Comparison of ENCODE assay signal across 1 cellular context in genomic region chr6:168624540-168624939, GRCh38.
TF ChIP-seq lines count a peak whose summit lies in the region.

No MANE protein-coding gene starts in this region.

TF ChIP-seq in HepG2, 621 proteins besides CTCF, POLR2A, EP300 and RAD21 (continued from another document and continues in another):
- TF ChIP-seq, protein P1, sequence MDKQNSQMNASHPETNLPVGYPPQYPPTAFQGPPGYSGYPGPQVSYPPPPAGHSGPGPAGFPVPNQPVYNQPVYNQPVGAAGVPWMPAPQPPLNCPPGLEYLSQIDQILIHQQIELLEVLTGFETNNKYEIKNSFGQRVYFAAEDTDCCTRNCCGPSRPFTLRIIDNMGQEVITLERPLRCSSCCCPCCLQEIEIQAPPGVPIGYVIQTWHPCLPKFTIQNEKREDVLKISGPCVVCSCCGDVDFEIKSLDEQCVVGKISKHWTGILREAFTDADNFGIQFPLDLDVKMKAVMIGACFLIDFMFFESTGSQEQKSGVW (CRISPR knock-in tag; IDR thresholded peaks at IDR 0.05; ENCODE audit: borderline replicate concordance) = no peak
- TF ChIP-seq ZNF710 (CRISPR knock-in tag; IDR thresholded peaks at IDR 0.05; ENCODE audit: borderline replicate concordance) = no peak
- no peak for TF ChIP-seq PITX1 (CRISPR knock-in tag; IDR thresholded peaks at IDR 0.05)
- TF ChIP-seq, protein P2, sequence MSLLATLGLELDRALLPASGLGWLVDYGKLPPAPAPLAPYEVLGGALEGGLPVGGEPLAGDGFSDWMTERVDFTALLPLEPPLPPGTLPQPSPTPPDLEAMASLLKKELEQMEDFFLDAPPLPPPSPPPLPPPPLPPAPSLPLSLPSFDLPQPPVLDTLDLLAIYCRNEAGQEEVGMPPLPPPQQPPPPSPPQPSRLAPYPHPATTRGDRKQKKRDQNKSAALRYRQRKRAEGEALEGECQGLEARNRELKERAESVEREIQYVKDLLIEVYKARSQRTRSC (CRISPR knock-in tag; IDR thresholded peaks at IDR 0.05; ENCODE audit: low read depth) = no peak
- no peak for TF ChIP-seq SAFB2 (CRISPR knock-in tag; IDR thresholded peaks at IDR 0.05; ENCODE audit: borderline replicate concordance, low read depth)
- no peak for TF ChIP-seq ZFX (CRISPR knock-in tag; IDR thresholded peaks at IDR 0.05; ENCODE audit: low read depth)
- TF ChIP-seq NBN (conservative IDR thresholded peaks at IDR 0.05) = peak; percentile 79; the same call in 1 of the 2 replicates
- TF ChIP-seq ASH2L (IDR thresholded peaks at IDR 0.05; ENCODE audit: insufficient read length, low read depth, low read length) = no peak
- no peak for TF ChIP-seq ZFYVE20 (CRISPR knock-in tag; IDR thresholded peaks at IDR 0.05; ENCODE audit: borderline replicate concordance, low read depth)
- no peak for TF ChIP-seq NFKBIZ (CRISPR knock-in tag; IDR thresholded peaks at IDR 0.05)
- TF ChIP-seq HDAC2 (CRISPR knock-in tag; IDR thresholded peaks at IDR 0.05) = no peak
- TF ChIP-seq ZNF569 (CRISPR knock-in tag; IDR thresholded peaks at IDR 0.05; ENCODE audit: borderline replicate concordance) = no peak
- TF ChIP-seq, protein P3, sequence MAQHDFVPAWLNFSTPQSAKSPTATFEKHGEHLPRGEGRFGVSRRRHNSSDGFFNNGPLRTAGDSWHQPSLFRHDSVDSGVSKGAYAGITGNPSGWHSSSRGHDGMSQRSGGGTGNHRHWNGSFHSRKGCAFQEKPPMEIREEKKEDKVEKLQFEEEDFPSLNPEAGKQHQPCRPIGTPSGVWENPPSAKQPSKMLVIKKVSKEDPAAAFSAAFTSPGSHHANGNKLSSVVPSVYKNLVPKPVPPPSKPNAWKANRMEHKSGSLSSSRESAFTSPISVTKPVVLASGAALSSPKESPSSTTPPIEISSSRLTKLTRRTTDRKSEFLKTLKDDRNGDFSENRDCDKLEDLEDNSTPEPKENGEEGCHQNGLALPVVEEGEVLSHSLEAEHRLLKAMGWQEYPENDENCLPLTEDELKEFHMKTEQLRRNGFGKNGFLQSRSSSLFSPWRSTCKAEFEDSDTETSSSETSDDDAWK (CRISPR knock-in tag; IDR thresholded peaks at IDR 0.05) = no peak
- no peak for TF ChIP-seq ZNF678 (CRISPR knock-in tag; IDR thresholded peaks at IDR 0.05)
- no peak for TF ChIP-seq KDM2A (CRISPR knock-in tag; IDR thresholded peaks at IDR 0.05; ENCODE audit: borderline replicate concordance, low read depth)
- no peak for TF ChIP-seq ZFP1 (CRISPR knock-in tag; IDR thresholded peaks at IDR 0.05)
- no peak for TF ChIP-seq RARG (CRISPR knock-in tag; IDR thresholded peaks at IDR 0.05; ENCODE audit: low read depth)
- TF ChIP-seq TAF15 (IDR thresholded peaks at IDR 0.05; ENCODE audit: low read depth, low read length, poor library complexity, severe bottlenecking) = no peak
- no peak for TF ChIP-seq KLF12 (CRISPR knock-in tag; IDR thresholded peaks at IDR 0.05; ENCODE audit: borderline replicate concordance)
- TF ChIP-seq EZH2 (conservative IDR thresholded peaks at IDR 0.05; ENCODE audit: low read depth, low read length) = no peak
- TF ChIP-seq GZF1 (CRISPR knock-in tag; IDR thresholded peaks at IDR 0.05) = no peak
- TF ChIP-seq CREB1 (IDR thresholded peaks at IDR 0.05) = peak; percentile 7; the same call in 1 of the 2 replicates
- no peak for TF ChIP-seq CREB1 (CRISPR knock-in tag; IDR thresholded peaks at IDR 0.05)
- peak; percentile 9; the same call in 1 of the 2 replicates for TF ChIP-seq PLRG1 (conservative IDR thresholded peaks at IDR 0.05)
- no peak for TF ChIP-seq ZNF225 (CRISPR knock-in tag; IDR thresholded peaks at IDR 0.05)
- TF ChIP-seq SALL1 (CRISPR knock-in tag; IDR thresholded peaks at IDR 0.05) = no peak
- no peak for TF ChIP-seq ZUFSP (CRISPR knock-in tag; IDR thresholded peaks at IDR 0.05; ENCODE audit: borderline replicate concordance)
- TF ChIP-seq SCMH1 (CRISPR knock-in tag; IDR thresholded peaks at IDR 0.05; ENCODE audit: borderline replicate concordance) = no peak
- TF ChIP-seq HMGXB3 (CRISPR knock-in tag; IDR thresholded peaks at IDR 0.05; ENCODE audit: borderline replicate concordance) = no peak
- TF ChIP-seq CBX1 (IDR thresholded peaks at IDR 0.05; ENCODE audit: low read depth) = no peak
- TF ChIP-seq, protein P4, sequence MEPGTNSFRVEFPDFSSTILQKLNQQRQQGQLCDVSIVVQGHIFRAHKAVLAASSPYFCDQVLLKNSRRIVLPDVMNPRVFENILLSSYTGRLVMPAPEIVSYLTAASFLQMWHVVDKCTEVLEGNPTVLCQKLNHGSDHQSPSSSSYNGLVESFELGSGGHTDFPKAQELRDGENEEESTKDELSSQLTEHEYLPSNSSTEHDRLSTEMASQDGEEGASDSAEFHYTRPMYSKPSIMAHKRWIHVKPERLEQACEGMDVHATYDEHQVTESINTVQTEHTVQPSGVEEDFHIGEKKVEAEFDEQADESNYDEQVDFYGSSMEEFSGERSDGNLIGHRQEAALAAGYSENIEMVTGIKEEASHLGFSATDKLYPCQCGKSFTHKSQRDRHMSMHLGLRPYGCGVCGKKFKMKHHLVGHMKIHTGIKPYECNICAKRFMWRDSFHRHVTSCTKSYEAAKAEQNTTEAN (CRISPR knock-in tag; conservative IDR thresholded peaks at IDR 0.05) = no peak
- no peak for TF ChIP-seq EHMT2 (IDR thresholded peaks at IDR 0.05; ENCODE audit: borderline replicate concordance, low read depth, low read length)
- TF ChIP-seq MTF1 (CRISPR knock-in tag; IDR thresholded peaks at IDR 0.05) = no peak
- TF ChIP-seq, protein P5, sequence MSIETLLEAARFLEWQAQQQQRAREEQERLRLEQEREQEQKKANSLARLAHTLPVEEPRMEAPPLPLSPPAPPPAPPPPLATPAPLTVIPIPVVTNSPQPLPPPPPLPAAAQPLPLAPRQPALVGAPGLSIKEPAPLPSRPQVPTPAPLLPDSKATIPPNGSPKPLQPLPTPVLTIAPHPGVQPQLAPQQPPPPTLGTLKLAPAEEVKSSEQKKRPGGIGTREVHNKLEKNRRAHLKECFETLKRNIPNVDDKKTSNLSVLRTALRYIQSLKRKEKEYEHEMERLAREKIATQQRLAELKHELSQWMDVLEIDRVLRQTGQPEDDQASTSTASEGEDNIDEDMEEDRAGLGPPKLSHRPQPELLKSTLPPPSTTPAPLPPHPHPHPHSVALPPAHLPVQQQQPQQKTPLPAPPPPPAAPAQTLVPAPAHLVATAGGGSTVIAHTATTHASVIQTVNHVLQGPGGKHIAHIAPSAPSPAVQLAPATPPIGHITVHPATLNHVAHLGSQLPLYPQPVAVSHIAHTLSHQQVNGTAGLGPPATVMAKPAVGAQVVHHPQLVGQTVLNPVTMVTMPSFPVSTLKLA (IDR thresholded peaks at IDR 0.05) = peak; percentile 65
- TF ChIP-seq ZNF329 (CRISPR knock-in tag; IDR thresholded peaks at IDR 0.05; ENCODE audit: low read depth) = no peak
- no peak for TF ChIP-seq ZSCAN21 (CRISPR knock-in tag; IDR thresholded peaks at IDR 0.05; ENCODE audit: borderline replicate concordance)
- no peak for TF ChIP-seq SALL2 (CRISPR knock-in tag; IDR thresholded peaks at IDR 0.05)
- TF ChIP-seq U2AF2 (IDR thresholded peaks at IDR 0.05; ENCODE audit: low read depth, low read length) = no peak
- TF ChIP-seq, protein P6, sequence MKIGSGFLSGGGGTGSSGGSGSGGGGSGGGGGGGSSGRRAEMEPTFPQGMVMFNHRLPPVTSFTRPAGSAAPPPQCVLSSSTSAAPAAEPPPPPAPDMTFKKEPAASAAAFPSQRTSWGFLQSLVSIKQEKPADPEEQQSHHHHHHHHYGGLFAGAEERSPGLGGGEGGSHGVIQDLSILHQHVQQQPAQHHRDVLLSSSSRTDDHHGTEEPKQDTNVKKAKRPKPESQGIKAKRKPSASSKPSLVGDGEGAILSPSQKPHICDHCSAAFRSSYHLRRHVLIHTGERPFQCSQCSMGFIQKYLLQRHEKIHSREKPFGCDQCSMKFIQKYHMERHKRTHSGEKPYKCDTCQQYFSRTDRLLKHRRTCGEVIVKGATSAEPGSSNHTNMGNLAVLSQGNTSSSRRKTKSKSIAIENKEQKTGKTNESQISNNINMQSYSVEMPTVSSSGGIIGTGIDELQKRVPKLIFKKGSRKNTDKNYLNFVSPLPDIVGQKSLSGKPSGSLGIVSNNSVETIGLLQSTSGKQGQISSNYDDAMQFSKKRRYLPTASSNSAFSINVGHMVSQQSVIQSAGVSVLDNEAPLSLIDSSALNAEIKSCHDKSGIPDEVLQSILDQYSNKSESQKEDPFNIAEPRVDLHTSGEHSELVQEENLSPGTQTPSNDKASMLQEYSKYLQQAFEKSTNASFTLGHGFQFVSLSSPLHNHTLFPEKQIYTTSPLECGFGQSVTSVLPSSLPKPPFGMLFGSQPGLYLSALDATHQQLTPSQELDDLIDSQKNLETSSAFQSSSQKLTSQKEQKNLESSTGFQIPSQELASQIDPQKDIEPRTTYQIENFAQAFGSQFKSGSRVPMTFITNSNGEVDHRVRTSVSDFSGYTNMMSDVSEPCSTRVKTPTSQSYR (CRISPR knock-in tag; IDR thresholded peaks at IDR 0.05; ENCODE audit: borderline replicate concordance) = no peak
- no peak for TF ChIP-seq HMGA1 (CRISPR knock-in tag; conservative IDR thresholded peaks at IDR 0.05)
- TF ChIP-seq RFXANK (CRISPR knock-in tag; IDR thresholded peaks at IDR 0.05) = no peak
- peak; percentile 34; the same call in 1 of the 2 replicates for TF ChIP-seq FOXP1 (IDR thresholded peaks at IDR 0.05)
- no peak for TF ChIP-seq FOXP1 (CRISPR knock-in tag; IDR thresholded peaks at IDR 0.05)
- no peak for TF ChIP-seq NFE2L1 (CRISPR knock-in tag; IDR thresholded peaks at IDR 0.05; ENCODE audit: borderline replicate concordance)
